ENCODE assay signal across 1 cellular context in the genomic region with DNA sequence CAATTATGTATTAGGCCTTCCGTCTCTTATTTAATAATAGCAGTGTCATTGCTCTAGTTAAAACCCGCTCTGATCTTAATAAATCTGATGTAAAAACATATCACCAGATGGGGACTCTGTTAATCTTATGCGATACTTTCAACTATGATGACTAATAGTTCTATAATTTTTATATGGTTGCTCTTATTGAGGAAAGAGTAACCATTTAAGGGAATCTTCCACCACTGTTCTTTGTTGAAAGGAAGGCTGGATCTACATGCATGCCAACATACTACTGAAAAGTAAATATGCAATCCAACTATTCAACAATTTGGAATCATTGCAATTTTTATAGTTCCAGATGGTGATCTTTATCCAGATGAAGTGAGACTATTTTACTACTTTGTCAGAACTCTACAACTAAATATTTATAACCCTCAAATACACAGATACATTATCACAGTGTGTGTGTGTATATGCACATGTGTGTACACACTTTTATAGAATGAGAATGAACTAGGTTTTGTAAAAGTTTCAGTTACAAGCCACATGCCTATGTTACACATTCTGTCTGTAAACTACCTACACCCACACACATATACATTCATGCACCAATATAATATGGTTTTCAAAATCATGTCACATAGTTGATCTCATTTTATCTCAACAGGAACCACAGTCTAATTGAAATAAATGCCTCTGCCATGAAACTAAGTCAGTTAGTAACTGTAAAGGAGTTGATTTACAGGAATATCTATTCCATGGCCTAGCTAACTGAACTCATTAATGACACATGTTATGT.
TF ChIP-seq lines count a peak whose summit lies in the region.

No MANE protein-coding gene starts in this region.

TF ChIP-seq in IMR-90, 13 proteins besides CTCF, POLR2A, EP300 and RAD21 (continued from another document):
- no peak for TF ChIP-seq CEBPB (IDR thresholded peaks at IDR 0.05; ENCODE audit: low read depth, low read length)
- no peak for TF ChIP-seq BHLHE40 (IDR thresholded peaks at IDR 0.05; ENCODE audit: low read depth, low read length)
- TF ChIP-seq MAFK (IDR thresholded peaks at IDR 0.05; ENCODE audit: low read depth, low read length) = no peak
- TF ChIP-seq MXI1 (IDR thresholded peaks at IDR 0.05; ENCODE audit: borderline replicate concordance, low read depth, low read length) = no peak
- TF ChIP-seq MAZ (IDR thresholded peaks at IDR 0.05; ENCODE audit: borderline replicate concordance, low read depth, low read length) = no peak
